23 cellular contexts compared by ENCODE assay signal in the genomic region with DNA sequence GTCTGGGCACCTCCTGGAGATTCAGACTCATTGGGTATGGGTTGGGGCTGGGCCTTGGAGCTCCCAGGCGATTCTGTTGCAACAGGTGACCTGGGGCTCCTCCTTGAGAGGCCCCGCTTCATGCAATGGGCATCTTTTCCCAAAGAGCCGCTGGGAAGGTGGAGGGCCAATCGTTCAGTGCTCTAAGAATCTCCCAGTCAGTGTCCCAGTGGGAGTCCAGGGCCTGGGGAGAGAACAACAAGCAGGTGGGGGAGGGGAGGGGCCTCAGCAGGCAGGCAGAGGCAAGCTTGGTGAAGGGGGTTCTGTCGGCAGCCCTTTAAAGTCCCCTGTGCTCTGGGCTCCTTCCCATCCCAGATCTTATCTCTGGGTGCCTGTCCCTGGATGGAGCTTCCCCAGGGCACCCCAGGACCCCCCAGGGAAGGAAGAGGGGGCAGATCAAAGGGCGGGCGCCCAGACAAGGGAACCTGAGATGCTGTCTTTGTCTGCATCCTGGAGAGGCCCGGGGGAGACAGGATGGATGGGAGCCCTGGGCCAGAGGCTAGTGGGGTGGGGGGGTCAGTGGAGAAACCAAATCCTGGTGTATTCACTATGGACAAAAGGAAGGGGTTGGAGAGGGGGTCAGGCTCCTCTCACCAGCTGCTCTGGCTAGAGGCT. TPM values are rescaled to one million over a fixed set of nuclear protein-coding genes. Genes with fewer than 3 reads are reported as not detected.
DNase-seq lines count a peak whose midpoint lies in the region; ATAC-seq and TF ChIP-seq lines count a peak whose summit lies in the region.
"Had no signal": no experiment of that assay in that cellular context is flagged by ENCODE, and none has a peak within 500 bp of the region (broad histone marks: within the 10 kb centered on the region; RNA-seq: fewer than 3 reads in every experiment).

No MANE protein-coding gene starts in this region.

- H3K4me3 Mint-ChIP-seq in endodermal cell (no peak overlapping the region), neural progenitor cell (no peak overlapping the region)
- H3K4me3 Mint-ChIP-seq: CD8-positive, alpha-beta memory T cell; IgD-negative memory B cell; T-cell had no signal

- no peak for TF ChIP-seq CTCF in endodermal cell (conservative IDR thresholded peaks at IDR 0.05)
- TF ChIP-seq CTCF in neural progenitor cell (IDR thresholded peaks at IDR 0.05), result no peak

- H2AFZ ChIP-seq in neural progenitor cell (replicated peaks), result no peak overlapping the region
- H2AFZ ChIP-seq: GM23248 had no signal

- ATAC-seq in GM21737 (IDR thresholded peaks at IDR 0.05; ENCODE audit: unreplicated experiment) (no peak), HG03565 (IDR thresholded peaks at IDR 0.05; ENCODE audit: unreplicated experiment) (no peak)
- ATAC-seq: Panc1, T-cell had no signal

- H3K27ac ChIP-seq in endodermal cell (ENCODE audit: low read depth, low read length) (no peak overlapping the region), neural progenitor cell (no peak overlapping the region)
- H3K27ac ChIP-seq: GM23248, HL-60, SK-N-MC had no signal

- H3K4me1 Mint-ChIP-seq in endodermal cell (peaks cover 18% of the 10 kb centered on the region), neural progenitor cell (peaks cover 4% of the 10 kb centered on the region)
- H3K4me1 Mint-ChIP-seq: CD8-positive, alpha-beta memory T cell; IgD-negative memory B cell had no signal

- H3K27ac Mint-ChIP-seq in endodermal cell (no peak overlapping the region), neural progenitor cell (no peak overlapping the region)
- H3K27ac Mint-ChIP-seq: CD8-positive, alpha-beta memory T cell; IgD-negative memory B cell; T-cell had no signal

- H3K9me3 ChIP-seq in endodermal cell (ENCODE audit: control insufficient read depth, low read length) (no peaks in the 10 kb centered on the region), neural progenitor cell (ENCODE audit: low read depth) (no peaks in the 10 kb centered on the region)

- WGBS in endodermal cell (ENCODE audit: insufficient coverage in 1 of 2, insufficient read length in 1 of 2), 2 experiments, result 83 to 93% methylated on average over 5 to 8 of the region's 8 CpGs

- H3K36me3 ChIP-seq in H7 (replicated peaks; ENCODE audit: control insufficient read depth, insufficient read depth, low read length), result no peaks in the 10 kb centered on the region
- H3K36me3 ChIP-seq in endodermal cell (ENCODE audit: control insufficient read depth, insufficient read depth, low read length), result no peaks in the 10 kb centered on the region
- no peaks in the 10 kb centered on the region for H3K36me3 ChIP-seq in neural progenitor cell

- H3K4me2 ChIP-seq in neural progenitor cell, result peak overlapping the region; percentile 45

- H3K4me3 ChIP-seq in H7 (ENCODE audit: insufficient read depth, low read depth, low read length), result no peak overlapping the region
- no peak overlapping the region for H3K4me3 ChIP-seq in endodermal cell (ENCODE audit: low read length)
- no peak overlapping the region for H3K4me3 ChIP-seq in neural progenitor cell
- H3K4me3 ChIP-seq: GM23248, SK-N-MC had no signal

- peaks cover 13% of the 10 kb centered on the region for H3F3A ChIP-seq in neural progenitor cell (ENCODE audit: low read depth)

- H3K9ac ChIP-seq in endodermal cell (ENCODE audit: extremely low read depth, low read length, poor library complexity, severe bottlenecking), result no peak overlapping the region
- no peak overlapping the region for H3K9ac ChIP-seq in neural progenitor cell
- H3K9ac ChIP-seq: GM23248 had no signal

- H3K36me3 Mint-ChIP-seq in endodermal cell (ENCODE audit: low read depth) (no peaks in the 10 kb centered on the region), neural progenitor cell (no peaks in the 10 kb centered on the region)

- H4K20me1 ChIP-seq in neural progenitor cell (ENCODE audit: low read depth), result no peaks in the 10 kb centered on the region

- peaks cover 9% of the 10 kb centered on the region for H3K27me3 Mint-ChIP-seq in endodermal cell (ENCODE audit: insufficient read depth)
- H3K27me3 Mint-ChIP-seq in neural progenitor cell (ENCODE audit: insufficient read depth, low read depth), result peaks cover 14% of the 10 kb centered on the region

- DNase-seq in D341Med (ENCODE audit: low spot score), result peak; percentile 26
- peak; percentile 52 for DNase-seq in H7
- peak; percentile 70 for DNase-seq in endodermal cell
- no peak for DNase-seq in neural progenitor cell (ENCODE audit: low spot score)
- no peak for DNase-seq in activated T-cell treated with anti-CD3 and anti-CD28 coated beads, Interleukin-2, amount 50 U/mL, for 1 hour
- DNase-seq: C1 segment of cervical spinal cord; CD8-positive, alpha-beta memory T cell; DMS79; GM23248; Karpas-422; NCI-H1048; NCI-H1436 treated with DMSO at 0.1 percent for 48 hours; NCI-H2029; NCI-H446; NCI-H69; T-cell had no signal

- H3K4me1 ChIP-seq in endodermal cell (ENCODE audit: control insufficient read depth, insufficient read depth, low read length) (peaks cover 9% of the 10 kb centered on the region), neural progenitor cell (peaks cover 38% of the 10 kb centered on the region)

- H3K79me2 ChIP-seq in neural progenitor cell (ENCODE audit: low read depth), result no peaks in the 10 kb centered on the region

- no peaks in the 10 kb centered on the region for H3K9me3 Mint-ChIP-seq in endodermal cell
- no peaks in the 10 kb centered on the region for H3K9me3 Mint-ChIP-seq in neural progenitor cell

- no peaks in the 10 kb centered on the region for H3K27me3 ChIP-seq in H7 (ENCODE audit: control insufficient read depth, insufficient read depth, low read length)
- H3K27me3 ChIP-seq in endodermal cell (ENCODE audit: control insufficient read depth, insufficient read depth, low read length, poor library complexity, severe bottlenecking), result no peaks in the 10 kb centered on the region
- H3K27me3 ChIP-seq in neural progenitor cell, result no peaks in the 10 kb centered on the region

RNA-seq across cellular contexts. Expression of a gene that starts 30.5 kb away (rescaled TPM):
- total RNA-seq in H7 (2014; rRNA removed; shearing (Covaris generic)), result 1.7 and 2.4 TPM in 2 replicates
- total RNA-seq in endodermal cell (1 to 10 TPM; 3.0 to 5.9 TPM), neural progenitor cell (ENCODE audit: low replicate concordance) (3.6 and 10.7 TPM in 2 replicates)
- polyA plus RNA-seq in endodermal cell (2013, experiment 1 of 2), result 1.4 TPM
- 1.7 TPM for polyA plus RNA-seq in endodermal cell (2013, experiment 2 of 2)
- total RNA-seq: MCF 10A, T-cell had no signal
- polyA plus RNA-seq: CD8-positive, alpha-beta memory T cell; IgD-negative memory B cell had no signal

RNA-seq across cellular contexts. Expression of a gene that starts 50.0 kb away (rescaled TPM):
- total RNA-seq in H7 (2014; rRNA removed; shearing (Covaris generic)), result 7.9 and 8.7 TPM in 2 replicates
- total RNA-seq in endodermal cell (1 to 10 TPM; 1.3 to 1.6 TPM), neural progenitor cell (ENCODE audit: low replicate concordance) (6.6 and 18.4 TPM in 2 replicates)
- polyA plus RNA-seq in endodermal cell (2013, experiment 1 of 2), result 24.5 TPM
- 22.1 TPM for polyA plus RNA-seq in endodermal cell (2013, experiment 2 of 2)
- polyA plus RNA-seq: IgD-negative memory B cell had no signal

Comparison
In these comparisons a context has a peak if more than half of its experiments do, and no peak if none do; other contexts are left out.
1. DNase-seq: peak in D341Med (single experiment), H7 (single experiment) and endodermal cell (single experiment); none in neural progenitor cell (single experiment) and activated T-cell treated with anti-CD3 and anti-CD28 coated beads, Interleukin-2, amount 50 U/mL, for 1 hour (single experiment).